Comparison of ENCODE assay signal across 10 cellular contexts in the genomic region with DNA sequence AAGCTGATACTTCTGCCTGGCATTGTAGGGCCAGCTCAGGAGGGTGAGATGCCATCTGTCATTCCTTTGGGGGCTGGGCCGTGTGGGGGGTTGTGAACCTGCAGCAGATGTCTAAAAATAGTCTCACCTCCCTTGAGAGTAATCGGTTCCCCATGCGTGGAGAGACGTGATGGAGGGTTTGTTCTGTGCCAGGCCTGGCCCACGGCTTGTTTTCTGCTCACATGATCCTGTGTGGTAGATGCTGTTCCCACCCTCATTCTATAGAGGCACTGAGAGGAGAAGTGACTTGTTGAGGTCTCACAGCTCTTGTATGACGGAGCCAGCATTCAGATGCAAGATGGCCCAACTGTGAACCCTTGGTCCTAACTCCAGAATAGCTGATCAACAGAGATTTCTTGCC. TPM values are rescaled to one million over a fixed set of nuclear protein-coding genes. Genes with fewer than 3 reads are reported as not detected.
A peak's percentile ranks its signal among the peaks of the same experiment; 100 is the strongest.
DNase-seq lines count a peak whose midpoint lies in the region; ATAC-seq, FAIRE-seq and TF ChIP-seq lines count a peak whose summit lies in the region.
"Had no signal": no experiment of that assay in that cellular context is flagged by ENCODE, and none has a peak within 500 bp of the region (broad histone marks: within the 10 kb centered on the region; RNA-seq: fewer than 3 reads in every experiment).

No MANE protein-coding gene starts in this region.

- peaks cover 6% of the 10 kb centered on the region for H3K36me3 Mint-ChIP-seq in CD4-positive, CD25-positive, alpha-beta regulatory T cell
- peaks cover 83% of the 10 kb centered on the region for H3K36me3 Mint-ChIP-seq in dendritic cell treated with granulocyte-macrophage colony-stimulating factor and Interleukin-4, amounts not matched to agents 40 ng/mL and 50 ng/mL, for 4 days (ENCODE audit: low read depth)
- peaks cover 26% of the 10 kb centered on the region for H3K36me3 Mint-ChIP-seq in activated CD8-positive, alpha-beta memory T cell treated with anti-CD3 and anti-CD28 coated beads, Interleukin-2, amount 10 ng/mL, durations not matched to agents 7 days and 5 days

- H3K27ac ChIP-seq in CD4-positive, CD25-positive, alpha-beta regulatory T cell (ENCODE audit: insufficient read depth, low read length, poor library complexity, severe bottlenecking): no peak overlapping the region
- H3K27ac ChIP-seq: esophagus muscularis mucosa had no signal

- FAIRE-seq in GM12892 (lab: Jason Lieb, UNC) (peak; percentile 74), GM19239 (lab: Jason Lieb, UNC) (no peak)

- peaks cover 43% of the 10 kb centered on the region for H3K27me3 Mint-ChIP-seq in CD4-positive, CD25-positive, alpha-beta regulatory T cell
- no peaks in the 10 kb centered on the region for H3K27me3 Mint-ChIP-seq in dendritic cell treated with granulocyte-macrophage colony-stimulating factor and Interleukin-4, amounts not matched to agents 40 ng/mL and 50 ng/mL, for 4 days
- H3K27me3 Mint-ChIP-seq in activated CD8-positive, alpha-beta memory T cell treated with anti-CD3 and anti-CD28 coated beads, Interleukin-2, amount 10 ng/mL, durations not matched to agents 7 days and 5 days: peaks cover 23% of the 10 kb centered on the region

- no peak for DNase-seq in CD4-positive, CD25-positive, alpha-beta regulatory T cell
- DNase-seq in GM12892 (ENCODE audit: insufficient read length): no peak
- DNase-seq in MV-4-11 (lab: John Stamatoyannopoulos, UW): peak; percentile 29
- no peak for DNase-seq in activated CD8-positive, alpha-beta memory T cell treated with anti-CD3 and anti-CD28 coated beads, Interleukin-2, amount 10 ng/mL, durations not matched to agents 7 days and 5 days
- DNase-seq in GM19239 (ENCODE audit: insufficient read length, low spot score): no peak
- no peak for DNase-seq in cortex of kidney (lab: John Stamatoyannopoulos, UW)
- no peak for DNase-seq in stimulated activated CD4-positive, alpha-beta T cell treated with anti-CD3 and anti-CD28 coated beads, Interleukin-15, amount 100 ng/mL, for 24 hours
- DNase-seq: GOT3 had no signal

- H3K27ac Mint-ChIP-seq in CD4-positive, CD25-positive, alpha-beta regulatory T cell: peak overlapping the region in 2 of 3 donors; percentile 77 to 92
- peak overlapping the region; percentile 88 for H3K27ac Mint-ChIP-seq in dendritic cell treated with granulocyte-macrophage colony-stimulating factor and Interleukin-4, amounts not matched to agents 40 ng/mL and 50 ng/mL, for 4 days
- H3K27ac Mint-ChIP-seq in activated CD8-positive, alpha-beta memory T cell treated with anti-CD3 and anti-CD28 coated beads, Interleukin-2, amount 10 ng/mL, durations not matched to agents 7 days and 5 days: no peak overlapping the region

- H3K4me1 ChIP-seq in CD4-positive, CD25-positive, alpha-beta regulatory T cell (ENCODE audit: control insufficient read depth, insufficient read depth, low read length, poor library complexity, severe bottlenecking): peaks cover 11% of the 10 kb centered on the region

- H3K4me3 Mint-ChIP-seq in CD4-positive, CD25-positive, alpha-beta regulatory T cell: peak overlapping the region in 3 of 4 donors; percentile 75 to 91 (median 88)
- H3K4me3 Mint-ChIP-seq in dendritic cell treated with granulocyte-macrophage colony-stimulating factor and Interleukin-4, amounts not matched to agents 40 ng/mL and 50 ng/mL, for 4 days: peak overlapping the region; percentile 49
- H3K4me3 Mint-ChIP-seq in activated CD8-positive, alpha-beta memory T cell treated with anti-CD3 and anti-CD28 coated beads, Interleukin-2, amount 10 ng/mL, durations not matched to agents 7 days and 5 days: no peak overlapping the region

- H3K36me3 ChIP-seq in CD4-positive, CD25-positive, alpha-beta regulatory T cell (ENCODE audit: control insufficient read depth, insufficient read depth, low read length): no peaks in the 10 kb centered on the region
- H3K36me3 ChIP-seq: esophagus muscularis mucosa had no signal

- CTCF ChIA-PET in activated CD8-positive, alpha-beta memory T cell treated with anti-CD3 and anti-CD28 coated beads, Interleukin-2, amount 10 ng/mL, durations not matched to agents 7 days and 5 days (lab: Charles Lee): interaction anchor here (2.3 to 4.0 kb wide), 2 partner anchors 82 to 84 kb away, joined by 14 to 17 read pairs; no protein-coding TSS in a partner anchor

- intact Hi-C loops in dendritic cell treated with granulocyte-macrophage colony-stimulating factor and Interleukin-4, amounts not matched to agents 40 ng/mL and 50 ng/mL, for 4 days (cut with micrococcal nuclease): loop anchor here (5.0 kb wide), 1 partner anchor 81 kb away; no protein-coding TSS in a partner anchor

- no peaks in the 10 kb centered on the region for H3K9me3 ChIP-seq in CD4-positive, CD25-positive, alpha-beta regulatory T cell (ENCODE audit: control insufficient read depth in 2 of 2, low read length in 2 of 2)
- H3K9me3 ChIP-seq: esophagus muscularis mucosa had no signal

- no peak for ATAC-seq in CD4-positive, CD25-positive, alpha-beta regulatory T cell (ENCODE audit: low read depth in 2 of 2)
- ATAC-seq in activated CD8-positive, alpha-beta memory T cell treated with anti-CD3 and anti-CD28 coated beads, Interleukin-2, amount 10 ng/mL, durations not matched to agents 7 days and 5 days: no peak

- H3K4me1 Mint-ChIP-seq in CD4-positive, CD25-positive, alpha-beta regulatory T cell: peaks cover 5 to 50% (median 18%) of the 10 kb centered on the region in 4 donors
- H3K4me1 Mint-ChIP-seq in dendritic cell treated with granulocyte-macrophage colony-stimulating factor and Interleukin-4, amounts not matched to agents 40 ng/mL and 50 ng/mL, for 4 days (ENCODE audit: low read depth): peaks cover 87% of the 10 kb centered on the region
- H3K4me1 Mint-ChIP-seq in activated CD8-positive, alpha-beta memory T cell treated with anti-CD3 and anti-CD28 coated beads, Interleukin-2, amount 10 ng/mL, durations not matched to agents 7 days and 5 days: peaks cover 50% of the 10 kb centered on the region

- peak; percentile 42; the same call in 1 of the 2 replicates for TF ChIP-seq POLR2A in GM12892 (IDR thresholded peaks at IDR 0.05; ENCODE audit: low read depth, low read length)

- peaks cover 0 to 2% (median 0%) of the 10 kb centered on the region in 7 donors for H3K9me3 Mint-ChIP-seq in CD4-positive, CD25-positive, alpha-beta regulatory T cell
- no peaks in the 10 kb centered on the region for H3K9me3 Mint-ChIP-seq in dendritic cell treated with granulocyte-macrophage colony-stimulating factor and Interleukin-4, amounts not matched to agents 40 ng/mL and 50 ng/mL, for 4 days
- H3K9me3 Mint-ChIP-seq in activated CD8-positive, alpha-beta memory T cell treated with anti-CD3 and anti-CD28 coated beads, Interleukin-2, amount 10 ng/mL, durations not matched to agents 7 days and 5 days (ENCODE audit: low read depth): no peaks in the 10 kb centered on the region

- H3K4me3 ChIP-seq in CD4-positive, CD25-positive, alpha-beta regulatory T cell (ENCODE audit: low read depth, low read length): peak overlapping the region; percentile 53
- H3K4me3 ChIP-seq: esophagus muscularis mucosa had no signal

- peaks cover 12% of the 10 kb centered on the region for H3K27me3 ChIP-seq in CD4-positive, CD25-positive, alpha-beta regulatory T cell (ENCODE audit: control insufficient read depth, insufficient read depth, low read length)

RNA-seq across cellular contexts. Expression of gene IRF8, which starts 4.6 kb away (rescaled TPM):
- 3.8 TPM for total RNA-seq in CD4-positive, CD25-positive, alpha-beta regulatory T cell
- 1 to 10 TPM in 3 of 4 donors, under 1 TPM in 1; 0.78 to 4.4 (median 2.5) TPM for polyA plus RNA-seq in CD4-positive, CD25-positive, alpha-beta regulatory T cell
- 139 TPM for polyA plus RNA-seq in GM12892 (2012; ENCODE audit: missing spikeins)
- total RNA-seq in activated CD8-positive, alpha-beta memory T cell treated with anti-CD3 and anti-CD28 coated beads, Interleukin-2, amount 10 ng/mL, durations not matched to agents 7 days and 5 days: 10 to 100 TPM in 1 of 2 experiments, 1 to 10 TPM in 1; 8.4 to 11.1 TPM
